ENCODE assay signal across 24 cellular contexts in the genomic region with DNA sequence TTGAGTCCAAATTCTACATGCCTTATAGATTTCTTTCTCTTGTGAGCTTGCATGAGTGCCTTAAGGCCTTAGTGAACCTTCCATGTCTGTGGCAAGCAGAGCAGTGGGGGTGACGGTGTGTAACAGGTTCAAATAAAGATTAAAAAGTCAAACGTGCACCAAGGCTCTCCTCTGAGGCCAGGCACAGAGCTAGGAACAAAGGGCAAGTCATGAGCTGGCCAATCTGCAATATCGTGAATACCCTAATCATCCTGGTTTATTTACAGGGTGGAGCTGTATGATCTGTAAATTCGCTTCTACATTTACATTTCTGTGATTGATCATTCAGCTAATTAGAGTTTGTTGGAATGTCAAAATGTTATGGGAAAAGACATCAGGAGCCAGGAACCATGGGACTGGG.
"Had no signal": no experiment of that assay in that cellular context is flagged by ENCODE, and none has a peak within 500 bp of the region (broad histone marks: within the 10 kb centered on the region; RNA-seq: fewer than 3 reads in every experiment).

No MANE protein-coding gene starts in this region.

- H3K27ac ChIP-seq: left ventricle myocardium inferior, ovary, right atrium auricular region, right lobe of liver, stomach, testis, thyroid gland, upper lobe of right lung had no signal

- H3K4me1 ChIP-seq: left ventricle myocardium inferior, right atrium auricular region, right lobe of liver, testis, thyroid gland, upper lobe of right lung had no signal

- H3K36me3 ChIP-seq: left ventricle myocardium inferior, ovary, right atrium auricular region, right lobe of liver, thyroid gland, upper lobe of right lung had no signal

- ATAC-seq: naive thymus-derived CD4-positive, alpha-beta T cell; natural killer cell treated with Interleukin-12 subunit alpha and Interleukin-12 subunit beta and Interleukin-15 and Interleukin-18, amount 100 ng/mL, for 72 hours; right lobe of liver; stimulated activated naive B cell treated with anti-CD40 and anti-IgM and Interleukin-4, amounts not matched to agents 10 μg/mL and 1 μg/mL and 100 μg/mL, for 72 hours; stimulated activated naive CD8-positive, alpha-beta T cell treated with anti-CD3 and anti-CD28 coated beads, Interleukin-15, Interleukin-2, amounts not matched to agents 100 U/mL and 50 U/mL, for 24 hours; upper lobe of right lung had no signal

- H3K27me3 ChIP-seq: ovary, right atrium auricular region, right lobe of liver, stomach, testis, thyroid gland, upper lobe of right lung had no signal

- FAIRE-seq: islet of Langerhans, kidney, urothelium cell line had no signal

- H3K9me3 ChIP-seq: ovary, right atrium auricular region, right lobe of liver, testis, thyroid gland, upper lobe of right lung had no signal

- DNase-seq: hypothalamus; immature natural killer cell; kidney; left ventricle myocardium inferior; mesendoderm; naive thymus-derived CD4-positive, alpha-beta T cell; ovary; right lobe of liver; stimulated activated CD4-positive, alpha-beta T cell treated with anti-CD3 and anti-CD28 coated beads, Interleukin-12 subunit alpha, Interleukin-12 subunit beta, amount 100 ng/mL, for 4 hours; stimulated activated CD4-positive, alpha-beta T cell treated with anti-CD3 and anti-CD28 coated beads, Interleukin-15, amount 100 ng/mL, for 24 hours; stimulated activated CD4-positive, alpha-beta T cell treated with anti-CD3 and anti-CD28 coated beads, Interleukin-2, amount 100 ng/mL, for 24 hours; stimulated activated CD4-positive, alpha-beta T cell treated with anti-CD3 and anti-CD28 coated beads, Interleukin-4, amount 100 ng/mL, for 1 hour; stimulated activated naive B cell treated with anti-CD40 and anti-IgM and Interleukin-4, amounts not matched to agents 10 μg/mL and 1 μg/mL and 100 μg/mL, for 72 hours; stimulated activated naive CD8-positive, alpha-beta T cell treated with anti-CD3 and anti-CD28 coated beads, Interleukin-15, Interleukin-2, amounts not matched to agents 100 U/mL and 50 U/mL, for 24 hours; stomach; testis; thyroid gland; trophoblast cell; upper lobe of right lung had no signal

- H3K4me3 ChIP-seq: left ventricle myocardium inferior, lung, ovary, right atrium auricular region, right lobe of liver, stomach, testis, thyroid gland, upper lobe of right lung had no signal
